ENCODE assay signal across 26 cellular contexts in the genomic region with DNA sequence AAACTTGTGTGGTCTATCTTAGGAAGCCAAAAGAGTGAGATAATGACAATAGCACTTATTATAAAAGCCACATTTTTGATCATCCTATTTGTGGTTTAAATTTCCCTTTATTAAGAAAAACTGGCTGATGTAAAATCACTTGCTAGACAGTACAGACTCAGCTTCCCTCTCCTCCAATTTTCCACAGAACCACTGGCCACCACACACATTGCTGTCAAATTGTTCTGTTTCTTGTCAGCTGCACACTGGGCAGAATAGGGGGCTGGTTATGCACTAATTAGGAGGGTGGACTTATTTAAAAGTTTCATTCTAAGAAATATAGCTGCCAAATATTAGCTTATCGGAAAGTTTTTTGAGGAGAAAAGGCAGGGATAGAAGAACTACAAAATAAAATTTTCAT.
"Had no signal": no experiment of that assay in that cellular context is flagged by ENCODE, and none has a peak within 500 bp of the region (broad histone marks: within the 10 kb centered on the region; RNA-seq: fewer than 3 reads in every experiment).

No MANE protein-coding gene starts in this region.

- H3K4me1 ChIP-seq: colonic mucosa, esophagus squamous epithelium, gastroesophageal sphincter, heart right ventricle, lower lobe of right lung had no signal

- H3K9me3 ChIP-seq: colonic mucosa, esophagus squamous epithelium, gastroesophageal sphincter, lower lobe of right lung, mucosa of descending colon had no signal

- H3K27ac ChIP-seq: colonic mucosa, epithelial cell of prostate, esophagus squamous epithelium, gastroesophageal sphincter, lower lobe of right lung had no signal

- H3K27me3 ChIP-seq: colonic mucosa, dorsolateral prefrontal cortex, esophagus squamous epithelium, gastroesophageal sphincter, heart right ventricle had no signal

- DNase-seq: cerebellar nuclear complex; colonic mucosa; dermis blood vessel endothelial cell; dorsolateral prefrontal cortex; effector CD4-positive, alpha-beta T cell; effector memory CD4-positive, alpha-beta T cell; erythroblast; esophagus squamous epithelium; foreskin fibroblast; glutamatergic neuron; head of caudate nucleus; heart right ventricle; hippocampal formation; immature natural killer cell; islet precursor cell; kidney; kidney glomerular epithelial cell; left colon; left ventricle myocardium superior; lower lobe of right lung; mesenchymal stem cell; mucosa of descending colon had no signal

- H3K4me3 ChIP-seq: colonic mucosa, esophagus squamous epithelium, gastroesophageal sphincter, heart right ventricle, lower lobe of right lung, mucosa of descending colon had no signal

- ATAC-seq: esophagus mucosa, gastroesophageal sphincter, left colon, left lobe of liver, left ventricle myocardium superior, lower lobe of right lung, mucosa of descending colon had no signal

- H3K36me3 ChIP-seq: colonic mucosa, esophagus squamous epithelium, gastroesophageal sphincter, heart right ventricle, lower lobe of right lung had no signal
